In genomic region chr21:42515708-42516502, GRCh38 we compare ENCODE assay signal across 8 cellular contexts. TPM values are rescaled to one million over a fixed set of nuclear protein-coding genes. Genes with fewer than 3 reads are reported as not detected.
DNase-seq lines count a peak whose midpoint lies in the region; ATAC-seq and TF ChIP-seq lines count a peak whose summit lies in the region.

No MANE protein-coding gene starts in this region.

- TF ChIP-seq POLR2A in heart left ventricle (IDR thresholded peaks at IDR 0.05) = no peak

- H3K27ac ChIP-seq in colonic mucosa = peak overlapping the region; percentile 81
- no peak overlapping the region for H3K27ac ChIP-seq in heart left ventricle

- H3K4me1 Mint-ChIP-seq in nephron progenitor cell = peaks cover 56% of the 10 kb centered on the region

- peaks cover 55% of the 10 kb centered on the region for H3K27me3 Mint-ChIP-seq in nephron progenitor cell (ENCODE audit: low read depth, poor library complexity)

- H3K9me3 Mint-ChIP-seq in nephron progenitor cell = no peaks in the 10 kb centered on the region

- H3K36me3 ChIP-seq in colonic mucosa (peaks cover 4% of the 10 kb centered on the region), heart left ventricle (peaks cover 0 to 29% (median 22%) of the 10 kb centered on the region in 9 donors)

- H3K4me3 ChIP-seq in colonic mucosa (peak overlapping the region; percentile 84), heart left ventricle (peak overlapping the region in 1 of 12 donors; percentile 88)

- H3K4me1 ChIP-seq in colonic mucosa = no peaks in the 10 kb centered on the region
- H3K4me1 ChIP-seq in heart left ventricle = peaks cover 0 to 23% (median 13%) of the 10 kb centered on the region in 12 donors

- WGBS in heart left ventricle, 4 donors = 91 to 97% (median 96%) methylated on average over 12 of the region's 12 CpGs

- H3K9me3 ChIP-seq in colonic mucosa (no peaks in the 10 kb centered on the region), heart left ventricle (no peaks in the 10 kb centered on the region)

- no peak for ATAC-seq in GM21423 (IDR thresholded peaks at IDR 0.05; ENCODE audit: unreplicated experiment)
- no peak for ATAC-seq in heart left ventricle
- ATAC-seq in HG03439 (IDR thresholded peaks at IDR 0.05; ENCODE audit: unreplicated experiment) = no peak

- peak overlapping the region in 1 of 2 donors; percentile 73 for H3K9ac ChIP-seq in colonic mucosa (ENCODE audit: low read depth in 2 of 2, low read length in 2 of 2)

- H3K27ac Mint-ChIP-seq in nephron progenitor cell = no peak overlapping the region

- no peaks in the 10 kb centered on the region for H3K36me3 Mint-ChIP-seq in nephron progenitor cell (ENCODE audit: low read depth)

- DNase-seq in ELF-1 (ENCODE audit: low read depth, low spot score) (peak; percentile 84), NCI-H2227 (lab: John Stamatoyannopoulos, UW; ENCODE audit: unreplicated experiment) (peak; percentile 83), colonic mucosa (peak; percentile 78), nephron progenitor cell (peak; percentile 31), heart left ventricle (no peak), Ammon's horn (ENCODE audit: low spot score) (no peak)

- intact Hi-C loops in colonic mucosa (cut with DNase I) = no loop called here
- intact Hi-C loops in heart left ventricle (cut with DNase I) = no loop called here

- no peaks in the 10 kb centered on the region for H3K27me3 ChIP-seq in colonic mucosa
- no peaks in the 10 kb centered on the region for H3K27me3 ChIP-seq in heart left ventricle

- H3K4me3 Mint-ChIP-seq in nephron progenitor cell = peak overlapping the region; percentile 84

- no peak for TF ChIP-seq CTCF in colonic mucosa (IDR thresholded peaks at IDR 0.05)
- no peak for TF ChIP-seq CTCF in nephron progenitor cell (IDR thresholded peaks at IDR 0.05)
- TF ChIP-seq CTCF in heart left ventricle (IDR thresholded peaks at IDR 0.05) = no peak

RNA-seq across cellular contexts. Expression of gene SLC37A1, which starts 2.3 kb away (rescaled TPM):
- 100 to 1,000 TPM in 1 of 2 donors, 10 to 100 TPM in 1; 98.5 to 118 TPM for total RNA-seq in colonic mucosa
- total RNA-seq in heart left ventricle = 10 to 100 TPM in 1 of 9 donors, 1 to 10 TPM in 8; 3.1 to 13.0 (median 5.7) TPM
- polyA plus RNA-seq in heart left ventricle = 1 to 10 TPM; 2.2 TPM

RNA-seq across cellular contexts. Expression of gene RSPH1, which starts 19.9 kb away (rescaled TPM):
- total RNA-seq in colonic mucosa = 1 to 10 TPM; 6.9 to 7.5 TPM
- under 1 TPM in 1 of 9 donors, not detected in 8; 0.18 TPM for total RNA-seq in heart left ventricle
- polyA plus RNA-seq in heart left ventricle = under 1 TPM in 1 of 2 donors, not detected in 1; 0.11 TPM

Comparison
In these comparisons a context has a peak if more than half of its experiments do, and no peak if none do; other contexts are left out.
1. DNase-seq: peak in ELF-1 (single experiment), NCI-H2227 (single experiment), colonic mucosa (single experiment) and nephron progenitor cell (single experiment); none in heart left ventricle (0 of 5) and Ammon's horn (single experiment).
2. RNA of gene SLC37A1, which starts 2.3 kb away (total RNA-seq): 98.5 to 118 TPM in colonic mucosa; 3.1 to 13.0 TPM in heart left ventricle; every median in the first group is over 4 times any median in the second.
3. RNA of gene RSPH1, which starts 19.9 kb away (total RNA-seq): 6.9 to 7.5 TPM in colonic mucosa; 0.18 TPM in heart left ventricle; every median in the first group is over 4 times any median in the second.